ENCODE assay signal across 17 cellular contexts in genomic region chr12:8123124-8123888, GRCh38. TPM values are rescaled to one million over a fixed set of nuclear protein-coding genes. Genes with fewer than 3 reads are reported as not detected.
DNase-seq lines count a peak whose midpoint lies in the region; FAIRE-seq and TF ChIP-seq lines count a peak whose summit lies in the region.
"Had no signal": no experiment of that assay in that cellular context is flagged by ENCODE, and none has a peak within 500 bp of the region (broad histone marks: within the 10 kb centered on the region; RNA-seq: fewer than 3 reads in every experiment).

Gene CLEC4A (plus strand): TSS chr12:8123617. CDS start chr12:8123879, 262 bp downstream.

- no peaks in the 10 kb centered on the region; the same call in 1 of the 2 replicates for H3K23me2 ChIP-seq in H1 (ENCODE audit: low read depth, low read length)

- peak within 1 kb of the TSS; percentile 9 for H3K56ac ChIP-seq in H1 (replicated peaks; ENCODE audit: insufficient read length, low read depth, low read length)

- TF ChIP-seq CTCF in GM13977 (IDR thresholded peaks at IDR 0.05; ENCODE audit: extremely low read depth, insufficient read depth, missing control alignments) (no peak), H1 (IDR thresholded peaks at IDR 0.05; ENCODE audit: control extremely low read depth in 1 of 3, insufficient read depth in 1 of 3, low read depth in 1 of 3, low read length in 3 of 3) (no peak)

- peak; percentile 22 for DNase-seq in GM13977 (ENCODE audit: low spot score)
- DNase-seq in NOMO-1 treated with DMSO at 0.1 percent for 48 hours (lab: John Stamatoyannopoulos, UW; ENCODE audit: unreplicated experiment), result peak; percentile 87
- no peak for DNase-seq in H1 (ENCODE audit: low read depth in 1 of 2, low spot score in 2 of 2)
- DNase-seq in NCI-H146 (lab: John Stamatoyannopoulos, UW), result no peak
- no peak for DNase-seq in NCI-H2107 (lab: John Stamatoyannopoulos, UW)
- no peak for DNase-seq in trophoblast cell
- no peak for DNase-seq in NCI-H82 (lab: John Stamatoyannopoulos, UW)
- DNase-seq: activated effector memory CD4-positive, alpha-beta T cell treated with Interleukin-2 at 50 U/mL for 16 hours; CD8-positive, alpha-beta memory T cell; head of caudate nucleus; NCI-H1092; posterior cingulate gyrus had no signal

- H3K79me2 ChIP-seq in H1 (ENCODE audit: control insufficient read depth in 1 of 2, insufficient read depth in 2 of 2, low read length in 2 of 2) (no peaks in the 10 kb centered on the region), trophoblast cell (ENCODE audit: control insufficient read depth, insufficient read depth, low read length, poor library complexity) (no peaks in the 10 kb centered on the region)

- H3K4me3 ChIP-seq in H1 (ENCODE audit: extremely low read depth in 1 of 4, insufficient read depth in 2 of 4, low read depth in 3 of 4, low read length in 4 of 4), result no peak within 1 kb of the TSS
- peak within 1 kb of the TSS; percentile 7 to 49 (median 37) for H3K4me3 ChIP-seq in subcutaneous abdominal adipose tissue (ENCODE audit: low read depth in 1 of 5, low read length in 5 of 5)
- H3K4me3 ChIP-seq in trophoblast cell (ENCODE audit: low read depth, low read length), result no peak within 1 kb of the TSS

- H2BK15ac ChIP-seq in H1 (ENCODE audit: low read length), result no peak within 1 kb of the TSS

- H3K4ac ChIP-seq in H1 (replicated peaks; ENCODE audit: insufficient read length, low read depth, low read length) (no peak within 1 kb of the TSS), trophoblast cell (ENCODE audit: low read depth, low read length) (no peak within 1 kb of the TSS)

- H4K91ac ChIP-seq in H1 (replicated peaks; ENCODE audit: insufficient read length, low read length) (no peak within 1 kb of the TSS), trophoblast cell (ENCODE audit: low read depth, low read length) (no peak within 1 kb of the TSS)

- TF ChIP-seq EP300 in H1 (IDR thresholded peaks at IDR 0.05; ENCODE audit: borderline replicate concordance in 1 of 2, low read depth in 2 of 2, low read length in 2 of 2), result no peak

- H4K8ac ChIP-seq in H1 (ENCODE audit: extremely low read depth, insufficient read depth, low read length), result no peak within 1 kb of the TSS
- no peak within 1 kb of the TSS for H4K8ac ChIP-seq in trophoblast cell (ENCODE audit: low read depth, low read length)

- H3K9ac ChIP-seq in H1 (replicated peaks in 1 of 4; ENCODE audit: extremely low read depth in 1 of 4, low read depth in 3 of 4, low read length in 3 of 4), result no peak within 1 kb of the TSS
- peak within 1 kb of the TSS in 2 of 5 donors; percentile 40 to 49 for H3K9ac ChIP-seq in subcutaneous abdominal adipose tissue (ENCODE audit: low read length in 5 of 5)
- no peak within 1 kb of the TSS for H3K9ac ChIP-seq in trophoblast cell (ENCODE audit: low read length)

- H2BK120ac ChIP-seq in H1 (replicated peaks; ENCODE audit: low read depth, low read length), result no peak within 1 kb of the TSS
- no peak within 1 kb of the TSS for H2BK120ac ChIP-seq in trophoblast cell (ENCODE audit: insufficient read depth, low read length, poor library complexity)

- H3K14ac ChIP-seq in H1 (ENCODE audit: insufficient read length), result no peak within 1 kb of the TSS
- H3K14ac ChIP-seq in trophoblast cell (ENCODE audit: low read length), result no peak within 1 kb of the TSS

- H3K27me3 ChIP-seq in H1 (replicated peaks in 1 of 4; ENCODE audit: control insufficient read depth in 3 of 4, extremely low read depth in 1 of 4, insufficient read depth in 3 of 4, low read length in 3 of 4) (no peaks in the 10 kb centered on the region), subcutaneous abdominal adipose tissue (ENCODE audit: control insufficient read depth in 5 of 5, insufficient read depth in 4 of 5, low read length in 5 of 5) (no peaks in the 10 kb centered on the region), trophoblast cell (ENCODE audit: insufficient read depth, low read length) (no peaks in the 10 kb centered on the region)
- H3K27me3 ChIP-seq: esophagus muscularis mucosa had no signal

- no peaks in the 10 kb centered on the region for H3K9me3 ChIP-seq in H1 (ENCODE audit: insufficient read depth in 2 of 2, low read depth in 1 of 2, low read length in 1 of 2)
- no peaks in the 10 kb centered on the region for H3K9me3 ChIP-seq in subcutaneous abdominal adipose tissue (ENCODE audit: control insufficient read depth in 5 of 5, low read length in 5 of 5)
- H3K9me3 ChIP-seq in trophoblast cell (ENCODE audit: insufficient read depth, low read depth, low read length), result no peaks in the 10 kb centered on the region
- H3K9me3 ChIP-seq: esophagus muscularis mucosa had no signal

- in situ Hi-C loops in GM13977 (cut with MboI; ENCODE audit: low pct_unique_long_range_greater_than_20kb, low sequenced_read_pairs, unreplicated experiment), result no loop called here

- no peak for FAIRE-seq in H1 (lab: Jason Lieb, UNC)
- FAIRE-seq: astrocyte had no signal

- H3K79me1 ChIP-seq in H1 (ENCODE audit: low read depth, low read length) (no peaks in the 10 kb centered on the region), trophoblast cell (ENCODE audit: low read length) (no peaks in the 10 kb centered on the region)

- H4K20me1 ChIP-seq in H1 (replicated peaks in 1 of 2; ENCODE audit: control insufficient read depth in 1 of 2, insufficient read depth in 2 of 2, low read length in 2 of 2), result no peaks in the 10 kb centered on the region

- no peak for TF ChIP-seq RAD21 in H1 (IDR thresholded peaks at IDR 0.05 in 1 of 2, conservative IDR thresholded peaks at IDR 0.05 in 1 of 2; ENCODE audit: low read depth in 2 of 2, low read length in 2 of 2)

- H4K5ac ChIP-seq in H1 (ENCODE audit: insufficient read length, low read depth, low read length), result no peak within 1 kb of the TSS

- no peak within 1 kb of the TSS for H2AFZ ChIP-seq in H1 (ENCODE audit: low read length)
- no peak within 1 kb of the TSS for H2AFZ ChIP-seq in trophoblast cell (ENCODE audit: insufficient read depth, low read length, poor library complexity)

- H2BK5ac ChIP-seq in H1 (ENCODE audit: low read depth, low read length) (no peak within 1 kb of the TSS), trophoblast cell (ENCODE audit: low read depth, low read length, poor library complexity) (no peak within 1 kb of the TSS)

- H2BK20ac ChIP-seq in H1 (ENCODE audit: low read length), result no peak within 1 kb of the TSS

- H3K4me1 ChIP-seq in H1 (replicated peaks in 1 of 4; ENCODE audit: control insufficient read depth in 3 of 4, insufficient read depth in 4 of 4, low read length in 3 of 4) (peaks cover 0 to 4% (median 3%) of the 10 kb centered on the region in 4 experiments; a peak in 2 of 7 replicates), subcutaneous abdominal adipose tissue (ENCODE audit: control insufficient read depth in 5 of 5, insufficient read depth in 5 of 5, low read length in 5 of 5) (no peaks in the 10 kb centered on the region), trophoblast cell (ENCODE audit: control insufficient read depth in 1 of 2, insufficient read depth in 2 of 2, low read length in 2 of 2) (no peaks in the 10 kb centered on the region)
- H3K4me1 ChIP-seq: esophagus muscularis mucosa had no signal

- WGBS in H1 (ENCODE audit: extremely low coverage in 1 of 2, insufficient coverage in 1 of 2, insufficient read length in 1 of 2, insufficient replicate concordance in 2 of 2, low coverage in 1 of 2, low lambda C conversion rate in 2 of 2, missing lambda C conversion rate in 1 of 2), 2 experiments, result 85% methylated on average over 5 of the region's 5 CpGs; no CpG with 5 or more reads in 1 of the 2 experiments
- WGBS in trophoblast cell (ENCODE audit: extremely low coverage, insufficient coverage, insufficient read length), result no CpG with 5 or more reads among the region's 5 CpGs

- no peak within 1 kb of the TSS for H4K12ac ChIP-seq in trophoblast cell (ENCODE audit: low read depth, low read length)

- H2BK12ac ChIP-seq in H1 (ENCODE audit: low read depth, low read length) (no peak within 1 kb of the TSS), trophoblast cell (ENCODE audit: low read length) (no peak within 1 kb of the TSS)

- no peak within 1 kb of the TSS for H2AK5ac ChIP-seq in H1 (ENCODE audit: low read depth, low read length)
- H2AK5ac ChIP-seq in trophoblast cell (ENCODE audit: low read length), result no peak within 1 kb of the TSS

- CTCF ChIA-PET in H1 (lab: Charles Lee; ENCODE audit: partially characterized antibody), result interaction anchor here (0.6 to 1.8 kb wide), 2 partner anchors 14 to 35 kb away, joined by 3 to 8 read pairs; no protein-coding TSS in a partner anchor

- H3K4me2 ChIP-seq in H1 (ENCODE audit: insufficient read depth in 1 of 2, low read depth in 2 of 2, low read length in 2 of 2), result no peak within 1 kb of the TSS
- no peak within 1 kb of the TSS for H3K4me2 ChIP-seq in trophoblast cell (ENCODE audit: low read length)

- H3K36me3 ChIP-seq in H1 (ENCODE audit: control insufficient read depth in 2 of 4, insufficient read depth in 4 of 4, low read length in 3 of 4) (no peaks in the 10 kb centered on the region), subcutaneous abdominal adipose tissue (ENCODE audit: control insufficient read depth in 5 of 5, insufficient read depth in 5 of 5, low read length in 5 of 5) (peaks cover 0 to 7% (median 3%) of the 10 kb centered on the region in 5 donors), trophoblast cell (ENCODE audit: control insufficient read depth in 1 of 2, insufficient read depth in 2 of 2, low read length in 2 of 2) (no peaks in the 10 kb centered on the region)

- H3K23ac ChIP-seq in H1 (ENCODE audit: insufficient read length), result no peak within 1 kb of the TSS
- H3K23ac ChIP-seq in trophoblast cell (ENCODE audit: low read length), result no peak within 1 kb of the TSS

- TF ChIP-seq POLR2A in H1 (IDR thresholded peaks at IDR 0.05; ENCODE audit: control extremely low read depth in 1 of 2, low read depth in 2 of 2, low read length in 2 of 2), result no peak

- H3K18ac ChIP-seq in H1 (ENCODE audit: extremely low read depth, low read length) (no peak within 1 kb of the TSS), trophoblast cell (ENCODE audit: low read length) (no peak within 1 kb of the TSS)

- H3K27ac ChIP-seq in H1 (ENCODE audit: low read depth, low read length) (no peak within 1 kb of the TSS), subcutaneous abdominal adipose tissue (ENCODE audit: low read depth, low read length) (no peak within 1 kb of the TSS), trophoblast cell (ENCODE audit: low read depth, low read length) (no peak within 1 kb of the TSS)
- H3K27ac ChIP-seq: esophagus muscularis mucosa, VCaP had no signal

- POLR2A ChIA-PET in H1 (lab: Charles Lee; ENCODE audit: partially characterized antibody), result no interaction called here

RNA-seq across cellular contexts. Expression of gene CLEC4A, which starts in this region (rescaled TPM):
- total RNA-seq in H1 (2021; fragmentation: NEBNext Ultra II Directional; extraction: Animal tissue kit (Norgen Biotek cat#: 25700)), result 0.41 TPM in 1 of 2 replicates, not detected in the other
- 0.44 TPM in 1 of 2 replicates, not detected in the other for polyA plus RNA-seq in H1 (2011; rRNA removed)
- polyA plus RNA-seq in H1 (2011; cell fraction: cytosol; rRNA removed), result 0.36 TPM
- not detected for polyA plus RNA-seq in H1 (2011; cell fraction: nucleus; rRNA removed)
- 0.36 to 0.56 TPM in 2 of 4 replicates, not detected in the others for polyA plus RNA-seq in H1 (2012, experiment 1 of 2)
- not detected for polyA plus RNA-seq in H1 (2012, experiment 2 of 2)
- 0.10 TPM for polyA plus RNA-seq in H1 (2013, experiment 1 of 2)
- 0.07 TPM for polyA plus RNA-seq in H1 (2013, experiment 2 of 2)
- not detected in 2 replicates for polyA minus RNA-seq in H1 (2011; rRNA and poly(A)+ RNA removed)
- not detected for polyA minus RNA-seq in H1 (2011; cell fraction: cytosol; rRNA and poly(A)+ RNA removed)
- polyA minus RNA-seq in H1 (2011; cell fraction: nucleus; rRNA and poly(A)+ RNA removed), result not detected
- 0.07 and 0.17 TPM in 2 replicates for polyA plus RNA-seq in trophoblast cell (2013)
- total RNA-seq: HT1080 had no signal

Comparison
In these comparisons a context has a peak if more than half of its experiments do, and no peak if none do; other contexts are left out.
1. DNase-seq: peak in GM13977 (single experiment) and NOMO-1 treated with DMSO at 0.1 percent for 48 hours (single experiment); none in H1 (0 of 2), NCI-H146 (single experiment), NCI-H2107 (single experiment), trophoblast cell (0 of 2) and NCI-H82 (single experiment).
2. H3K4me3 ChIP-seq: peak in subcutaneous abdominal adipose tissue (5 of 5); none in H1 (0 of 4) and trophoblast cell (single experiment).